ENCODE assay signal across 11 cellular contexts in genomic region chr16:73051216-73051615, GRCh38. TPM values are rescaled to one million over a fixed set of nuclear protein-coding genes. Genes with fewer than 3 reads are reported as not detected.
DNase-seq lines count a peak whose midpoint lies in the region; ATAC-seq, FAIRE-seq and TF ChIP-seq lines count a peak whose summit lies in the region.
"Had no signal": no experiment of that assay in that cellular context is flagged by ENCODE, and none has a peak within 500 bp of the region (broad histone marks: within the 10 kb centered on the region; RNA-seq: fewer than 3 reads in every experiment).

No MANE protein-coding gene starts in this region.

- H3K27me3 Mint-ChIP-seq in natural killer cell treated with Interleukin-12 subunit alpha and Interleukin-12 subunit beta and Interleukin-15 and Interleukin-18, amount 100 ng/mL, for 72 hours = peaks cover 22 to 40% of the 10 kb centered on the region in 2 donors

- no peaks in the 10 kb centered on the region for H3K36me3 Mint-ChIP-seq in natural killer cell treated with Interleukin-12 subunit alpha and Interleukin-12 subunit beta and Interleukin-15 and Interleukin-18, amount 100 ng/mL, for 72 hours

- peak overlapping the region; percentile 99 for H3K27ac ChIP-seq in A549
- H3K27ac ChIP-seq in VCaP = peak overlapping the region; percentile 97
- H3K27ac ChIP-seq in gastroesophageal sphincter = peak overlapping the region; percentile 84 to 97 (median 92)
- H3K27ac ChIP-seq in gastrocnemius medialis = peak overlapping the region; percentile 95 to 99 (median 99)
- H3K27ac ChIP-seq in GM23248 = no peak overlapping the region
- H3K27ac ChIP-seq: SK-N-MC had no signal

- H3F3A ChIP-seq in GM23248 (ENCODE audit: insufficient read depth) = peaks cover 30% of the 10 kb centered on the region

- H3K9me3 ChIP-seq in A549 = no peaks in the 10 kb centered on the region
- no peaks in the 10 kb centered on the region for H3K9me3 ChIP-seq in gastroesophageal sphincter
- no peaks in the 10 kb centered on the region for H3K9me3 ChIP-seq in gastrocnemius medialis
- no peaks in the 10 kb centered on the region for H3K9me3 ChIP-seq in GM23248 (ENCODE audit: low read depth)

- H3K4me3 ChIP-seq in A549 = no peak overlapping the region
- no peak overlapping the region for H3K4me3 ChIP-seq in gastroesophageal sphincter
- H3K4me3 ChIP-seq in gastrocnemius medialis = peak overlapping the region in 2 of 4 donors; percentile 6 to 51
- H3K4me3 ChIP-seq in GM23248 = no peak overlapping the region
- H3K4me3 ChIP-seq: SK-N-MC had no signal

- no peak for DNase-seq in A549 (ENCODE audit: low read depth in 1 of 2, low spot score in 1 of 2)
- peak in 1 of 2 donors; percentile 16 for DNase-seq in gastrocnemius medialis
- no peak for DNase-seq in GM23248
- DNase-seq in AG08395 (ENCODE audit: low spot score) = no peak
- no peak for DNase-seq in natural killer cell treated with Interleukin-12 subunit alpha and Interleukin-12 subunit beta and Interleukin-15 and Interleukin-18, amount 100 ng/mL, for 72 hours (ENCODE audit: low spot score)
- DNase-seq: activated CD4-positive, alpha-beta memory T cell treated with anti-CD3 and anti-CD28 coated beads, Interleukin-2, amount 10 ng/mL, durations not matched to agents 7 days and 5 days had no signal

- POLR2A ChIA-PET in A549 (lab: Yijun Ruan, JAX) = no interaction called here

- no peaks in the 10 kb centered on the region for H3K27me3 ChIP-seq in gastroesophageal sphincter
- H3K27me3 ChIP-seq in gastrocnemius medialis = no peaks in the 10 kb centered on the region
- H3K27me3 ChIP-seq in GM23248 (replicated peaks; ENCODE audit: insufficient read depth) = no peaks in the 10 kb centered on the region

- peak overlapping the region; percentile 96 for H3K4me2 ChIP-seq in A549
- no peak overlapping the region for H3K4me2 ChIP-seq in GM23248 (ENCODE audit: unreplicated experiment)

- no peaks in the 10 kb centered on the region for H3K9me3 Mint-ChIP-seq in natural killer cell treated with Interleukin-12 subunit alpha and Interleukin-12 subunit beta and Interleukin-15 and Interleukin-18, amount 100 ng/mL, for 72 hours
- H3K9me3 Mint-ChIP-seq: activated CD4-positive, alpha-beta memory T cell treated with anti-CD3 and anti-CD28 coated beads, Interleukin-2, amount 10 ng/mL, durations not matched to agents 7 days and 5 days; activated T-helper 17 cell treated with anti-CD3 and anti-CD28 coated beads, Interleukin-2, amount 50 U/mL, for 72 hours had no signal

- WGBS in A549 (ENCODE audit: missing lambda C conversion rate) = 64% methylated on average over 5 of the region's 5 CpGs
- 23 to 51% methylated on average over 5 of the region's 5 CpGs for WGBS in gastroesophageal sphincter (ENCODE audit: low coverage in 1 of 2), 2 donors
- 87 to 88% methylated on average over 5 of the region's 5 CpGs for WGBS in GM23248 (ENCODE audit: low coverage in 1 of 2, low lambda C conversion rate in 2 of 2, missing lambda C conversion rate in 2 of 2), 2 experiments

- H2AFZ ChIP-seq in GM23248 = no peak overlapping the region

- no peak for TF ChIP-seq RAD21 in A549 (conservative IDR thresholded peaks at IDR 0.05 in 1 of 2, IDR thresholded peaks at IDR 0.05 in 1 of 2)

- H4K20me1 ChIP-seq in GM23248 (ENCODE audit: insufficient read depth) = no peaks in the 10 kb centered on the region

- no peak for TF ChIP-seq EP300 in A549 (IDR thresholded peaks at IDR 0.05)
- TF ChIP-seq EP300 in gastroesophageal sphincter (IDR thresholded peaks at IDR 0.05) = no peak

- intact Hi-C loops in gastrocnemius medialis (cut with DNase I; ENCODE audit: low total_unique reads) = no loop called here

- in situ Hi-C loops in gastrocnemius medialis (cut with MboI; ENCODE audit: low sequenced_read_pairs in 4 of 4) = loop anchor here (5.0 to 25.0 kb wide), 3 partner anchors 64 to 216 kb away; no protein-coding TSS in a partner anchor
- in situ Hi-C loops in GM23248 (cut with MboI) = no loop called here

- H3K79me2 ChIP-seq in GM23248 (ENCODE audit: insufficient read depth) = peaks cover 86% of the 10 kb centered on the region

- no peaks in the 10 kb centered on the region for H3K9me2 ChIP-seq in GM23248 (ENCODE audit: insufficient read depth)

- CTCF ChIA-PET in A549 (lab: Yijun Ruan, JAX) = interaction anchor here (1.0 to 2.5 kb wide), 2 partner anchors 125 to 219 kb away, joined by 3 to 10 read pairs; no protein-coding TSS in a partner anchor

- no peak for ATAC-seq in A549
- no peak for ATAC-seq in gastroesophageal sphincter
- no peak for ATAC-seq in gastrocnemius medialis
- no peak for ATAC-seq in HG02588 (IDR thresholded peaks at IDR 0.05; ENCODE audit: unreplicated experiment)
- ATAC-seq in natural killer cell treated with Interleukin-12 subunit alpha and Interleukin-12 subunit beta and Interleukin-15 and Interleukin-18, amount 100 ng/mL, for 72 hours = no peak
- ATAC-seq: activated T-helper 17 cell treated with anti-CD3 and anti-CD28 coated beads, Interleukin-2, amount 50 U/mL, for 72 hours had no signal

- H3K36me3 ChIP-seq in gastroesophageal sphincter (no peaks in the 10 kb centered on the region), gastrocnemius medialis (no peaks in the 10 kb centered on the region), GM23248 (ENCODE audit: low read depth) (no peaks in the 10 kb centered on the region)

- H3K4me1 Mint-ChIP-seq in natural killer cell treated with Interleukin-12 subunit alpha and Interleukin-12 subunit beta and Interleukin-15 and Interleukin-18, amount 100 ng/mL, for 72 hours (ENCODE audit: low read depth in 2 of 2) = peaks cover 20 to 30% of the 10 kb centered on the region in 2 donors

- H3K4me1 ChIP-seq in A549 (peaks cover 67% of the 10 kb centered on the region), gastroesophageal sphincter (peaks cover 0 to 92% (median 42%) of the 10 kb centered on the region in 3 donors), gastrocnemius medialis (peaks cover 83 to 84% of the 10 kb centered on the region in 2 donors), GM23248 (ENCODE audit: insufficient read depth) (peaks cover 40% of the 10 kb centered on the region)

- H3K27ac Mint-ChIP-seq in natural killer cell treated with Interleukin-12 subunit alpha and Interleukin-12 subunit beta and Interleukin-15 and Interleukin-18, amount 100 ng/mL, for 72 hours = no peak overlapping the region
- H3K27ac Mint-ChIP-seq: activated CD4-positive, alpha-beta memory T cell treated with anti-CD3 and anti-CD28 coated beads, Interleukin-2, amount 10 ng/mL, durations not matched to agents 7 days and 5 days; activated T-helper 17 cell treated with anti-CD3 and anti-CD28 coated beads, Interleukin-2, amount 50 U/mL, for 72 hours had no signal

- TF ChIP-seq CTCF in A549 (IDR thresholded peaks at IDR 0.05) = no peak
- no peak for TF ChIP-seq CTCF in VCaP (conservative IDR thresholded peaks at IDR 0.05)
- TF ChIP-seq CTCF in gastroesophageal sphincter (IDR thresholded peaks at IDR 0.05) = no peak
- no peak for TF ChIP-seq CTCF in gastrocnemius medialis (IDR thresholded peaks at IDR 0.05 in 4 of 5, conservative IDR thresholded peaks at IDR 0.05 in 1 of 5)

- no peak for FAIRE-seq in A549 (lab: Jason Lieb, UNC)

- TF ChIP-seq POLR2A in A549 (IDR thresholded peaks at IDR 0.05; ENCODE audit: low read length) (no peak), gastroesophageal sphincter (IDR thresholded peaks at IDR 0.05) (no peak), gastrocnemius medialis (IDR thresholded peaks at IDR 0.05) (no peak)

- no peak overlapping the region for H3K9ac ChIP-seq in GM23248

- H3K4me3 Mint-ChIP-seq in natural killer cell treated with Interleukin-12 subunit alpha and Interleukin-12 subunit beta and Interleukin-15 and Interleukin-18, amount 100 ng/mL, for 72 hours = no peak overlapping the region
- H3K4me3 Mint-ChIP-seq: activated CD4-positive, alpha-beta memory T cell treated with anti-CD3 and anti-CD28 coated beads, Interleukin-2, amount 10 ng/mL, durations not matched to agents 7 days and 5 days; activated T-helper 17 cell treated with anti-CD3 and anti-CD28 coated beads, Interleukin-2, amount 50 U/mL, for 72 hours had no signal

TF ChIP-seq in A549, 52 proteins besides CTCF, POLR2A, EP300 and RAD21 (continues in another document):
- TF ChIP-seq REST (IDR thresholded peaks at IDR 0.05) (no peak), EHMT2 (IDR thresholded peaks at IDR 0.05; ENCODE audit: low read depth) (no peak), CHD2 (IDR thresholded peaks at IDR 0.05; ENCODE audit: low read length, partially characterized antibody) (no peak)

RNA-seq across cellular contexts. Expression of gene ZFHX3, which starts 3.3 kb away (rescaled TPM):
- polyA plus RNA-seq in A549 (2011; rRNA removed) (6.5 and 11.0 TPM in 2 replicates), A549 (2017; fragmentation: RNase III; extraction: RNeasy Plus Mini Kit Qiagen cat#74134 plus additional on column Dnase treatment) (3.9 to 4.0 TPM (median 3.9 TPM) in 3 replicates), GM23248 (2016; fragmentation: Nextera tagmentation; extraction: Ambion mirVana) (2.8 and 2.9 TPM in 2 replicates)
- 2.9 and 4.0 TPM in 2 replicates for polyA plus RNA-seq in A549 (2012; cell fraction: cytosol; rRNA removed)
- 4.6 and 5.1 TPM in 2 replicates for polyA plus RNA-seq in A549 (2012; cell fraction: nucleus; rRNA removed)
- polyA minus RNA-seq in A549 (2011; rRNA and poly(A)+ RNA removed) = 25.9 and 28.7 TPM in 2 replicates
- total RNA-seq in gastroesophageal sphincter (10 to 100 TPM; 24.0 to 47.1 (median 29.5) TPM), gastrocnemius medialis (10 to 100 TPM; 14.0 to 28.5 (median 27.3) TPM)
- 2.7 and 3.9 TPM in 2 replicates for total RNA-seq in GM23248 (2014; rRNA removed; shearing (Covaris generic))
- total RNA-seq in natural killer cell treated with Interleukin-12 subunit alpha and Interleukin-12 subunit beta and Interleukin-15 and Interleukin-18, amount 100 ng/mL, for 72 hours = under 1 TPM; 0.50 to 0.78 TPM
